Comparison of ENCODE assay signal across 27 cellular contexts in genomic region chr2:101976887-101977286, GRCh38. TPM values are rescaled to one million over a fixed set of nuclear protein-coding genes. Genes with fewer than 3 reads are reported as not detected.
DNase-seq lines count a peak whose midpoint lies in the region; ATAC-seq lines count a peak whose summit lies in the region.
"Had no signal": no experiment of that assay in that cellular context is flagged by ENCODE, and none has a peak within 500 bp of the region (broad histone marks: within the 10 kb centered on the region; RNA-seq: fewer than 3 reads in every experiment).

No MANE protein-coding gene starts in this region.

- H3K36me3 Mint-ChIP-seq in activated naive CD4-positive, alpha-beta T cell treated with anti-CD3 and anti-CD28 coated beads, Interleukin-2, amount 10 ng/mL, durations not matched to agents 7 days and 5 days, result no peaks in the 10 kb centered on the region
- H3K36me3 Mint-ChIP-seq: T-cell had no signal

- no peak overlapping the region for H3K27ac Mint-ChIP-seq in activated naive CD4-positive, alpha-beta T cell treated with anti-CD3 and anti-CD28 coated beads, Interleukin-2, amount 10 ng/mL, durations not matched to agents 7 days and 5 days
- H3K27ac Mint-ChIP-seq: GM23338, T-cell, WTC11 had no signal

- peaks cover 4% of the 10 kb centered on the region for H3K27me3 Mint-ChIP-seq in activated naive CD4-positive, alpha-beta T cell treated with anti-CD3 and anti-CD28 coated beads, Interleukin-2, amount 10 ng/mL, durations not matched to agents 7 days and 5 days
- H3K27me3 Mint-ChIP-seq: T-cell had no signal

- DNase-seq in LHCN-M2 (ENCODE audit: low read depth) (peak; percentile 17), fibroblast of peridontal ligament (ENCODE audit: extremely low read depth) (peak; percentile 35), NCI-H1092 treated with DMSO at 0.1 percent for 48 hours (lab: John Stamatoyannopoulos, UW) (no peak), NCI-H128 (lab: John Stamatoyannopoulos, UW; ENCODE audit: unreplicated experiment) (no peak)
- DNase-seq in activated naive CD4-positive, alpha-beta T cell treated with anti-CD3 and anti-CD28 coated beads, Interleukin-2, amount 10 ng/mL, durations not matched to agents 7 days and 5 days, result no peak
- DNase-seq: activated CD4-positive, alpha-beta T cell treated with anti-CD3 and anti-CD28 coated beads, Interleukin-2, amount 50 U/mL, for 1 hour; activated gamma-delta T cell treated with Interleukin-2 at 50 U/mL for 16 hours; activated T-cell treated with anti-CD3 and anti-CD28 coated beads, Interleukin-2, amount 50 U/mL, for 1 hour; body of pancreas; DMS153; esophagus squamous epithelium; heart right ventricle; left ventricle myocardium superior; NCI-H1694; OCI-M1; right cardiac atrium; spleen; stimulated activated CD8-positive, alpha-beta memory T cell treated with anti-CD3 and anti-CD28 coated beads, Interleukin-4, amount 100 ng/mL, for 48 hours; stomach; T-cell had no signal

- H3K4me3 Mint-ChIP-seq in activated naive CD4-positive, alpha-beta T cell treated with anti-CD3 and anti-CD28 coated beads, Interleukin-2, amount 10 ng/mL, durations not matched to agents 7 days and 5 days, result no peak overlapping the region
- H3K4me3 Mint-ChIP-seq: GM23338, T-cell, WTC11 had no signal

- CTCF ChIA-PET in activated naive CD4-positive, alpha-beta T cell treated with anti-CD3 and anti-CD28 coated beads, Interleukin-2, amount 10 ng/mL, durations not matched to agents 7 days and 5 days (lab: Charles Lee), result no interaction called here

- peaks cover 4% of the 10 kb centered on the region for H3K9me3 Mint-ChIP-seq in activated naive CD4-positive, alpha-beta T cell treated with anti-CD3 and anti-CD28 coated beads, Interleukin-2, amount 10 ng/mL, durations not matched to agents 7 days and 5 days

- peak; percentile 65 for ATAC-seq in GM19023 (IDR thresholded peaks at IDR 0.05; ENCODE audit: unreplicated experiment)
- no peak for ATAC-seq in HG03025 (IDR thresholded peaks at IDR 0.05; ENCODE audit: low FRiP score, unreplicated experiment)
- ATAC-seq: body of pancreas, GM23338, heart right ventricle, left ventricle myocardium superior, right cardiac atrium, T-cell, WTC11 had no signal

- H3K4me1 Mint-ChIP-seq in activated naive CD4-positive, alpha-beta T cell treated with anti-CD3 and anti-CD28 coated beads, Interleukin-2, amount 10 ng/mL, durations not matched to agents 7 days and 5 days, result no peaks in the 10 kb centered on the region

RNA-seq across cellular contexts. Expression of gene IL1R2, which starts 14.9 kb away (rescaled TPM):
- 0.26 TPM in 1 of 2 replicates, not detected in the other for total RNA-seq in LHCN-M2 (2014; rRNA removed)
- polyA plus RNA-seq in LHCN-M2 (2012), result not detected
- total RNA-seq: dermis microvascular lymphatic vessel endothelial cell, frontal cortex, GM23338 had no signal
- polyA plus RNA-seq: BJ, GM23338 had no signal

Comparison
In these comparisons a context has a peak if more than half of its experiments do, and no peak if none do; other contexts are left out.
1. DNase-seq: peak in LHCN-M2 (single experiment) and fibroblast of peridontal ligament (single experiment); none in activated naive CD4-positive, alpha-beta T cell treated with anti-CD3 and anti-CD28 coated beads, Interleukin-2, amount 10 ng/mL, durations not matched to agents 7 days and 5 days (single experiment), NCI-H1092 treated with DMSO at 0.1 percent for 48 hours (single experiment) and NCI-H128 (single experiment).